ENCODE assay signal across 19 cellular contexts in genomic region chr3:179081885-179082284, GRCh38.
"Had no signal": no experiment of that assay in that cellular context is flagged by ENCODE, and none has a peak within 500 bp of the region (broad histone marks: within the 10 kb centered on the region; RNA-seq: fewer than 3 reads in every experiment).

No MANE protein-coding gene starts in this region.

- H3K27ac Mint-ChIP-seq: stimulated activated memory B cell treated with anti-CD40 and anti-IgM and Interleukin-4, amounts not matched to agents 10 μg/mL and 1 μg/mL and 100 μg/mL, for 72 hours; stimulated activated naive CD8-positive, alpha-beta T cell treated with anti-CD3 and anti-CD28 coated beads, Interleukin-15, Interleukin-2, amounts not matched to agents 100 ng/mL and 50 ng/mL, for 24 hours had no signal

- H3K4me3 ChIP-seq: gastroesophageal sphincter, hepatocyte, lung, mucosa of descending colon, psoas muscle, right lobe of liver, spleen, tibial nerve had no signal

- H3K4me3 Mint-ChIP-seq: naive thymus-derived CD8-positive, alpha-beta T cell; stimulated activated memory B cell treated with anti-CD40 and anti-IgM and Interleukin-4, amounts not matched to agents 10 μg/mL and 1 μg/mL and 100 μg/mL, for 72 hours; stimulated activated naive CD8-positive, alpha-beta T cell treated with anti-CD3 and anti-CD28 coated beads, Interleukin-15, Interleukin-2, amounts not matched to agents 100 ng/mL and 50 ng/mL, for 24 hours had no signal

- H3K27me3 Mint-ChIP-seq: naive thymus-derived CD8-positive, alpha-beta T cell; stimulated activated memory B cell treated with anti-CD40 and anti-IgM and Interleukin-4, amounts not matched to agents 10 μg/mL and 1 μg/mL and 100 μg/mL, for 72 hours; stimulated activated naive CD8-positive, alpha-beta T cell treated with anti-CD3 and anti-CD28 coated beads, Interleukin-15, Interleukin-2, amounts not matched to agents 100 ng/mL and 50 ng/mL, for 24 hours had no signal

- DNase-seq: effector memory CD4-positive, alpha-beta T cell; left colon; left ventricle myocardium superior; mucosa of descending colon; naive thymus-derived CD8-positive, alpha-beta T cell; psoas muscle; retina; right lobe of liver; spleen; stimulated activated CD4-positive, alpha-beta T cell treated with anti-CD3 and anti-CD28 coated beads, Interleukin-15, amount 100 ng/mL, for 24 hours; stimulated activated CD4-positive, alpha-beta T cell treated with anti-CD3 and anti-CD28 coated beads, Interleukin-1b, Interleukin-23, amount 100 ng/mL, for 48 hours; stimulated activated CD4-positive, alpha-beta T cell treated with anti-CD3 and anti-CD28 coated beads, Interleukin-4, amount 100 ng/mL, for 24 hours had no signal

- H3K27ac ChIP-seq: gastroesophageal sphincter, hepatocyte, neutrophil, psoas muscle, right lobe of liver, spleen, tibial nerve had no signal

- H3K27me3 ChIP-seq: gastroesophageal sphincter, hepatocyte, neutrophil, right lobe of liver, spleen, tibial nerve had no signal

- H3K36me3 Mint-ChIP-seq: naive thymus-derived CD8-positive, alpha-beta T cell; stimulated activated memory B cell treated with anti-CD40 and anti-IgM and Interleukin-4, amounts not matched to agents 10 μg/mL and 1 μg/mL and 100 μg/mL, for 72 hours had no signal

- H3K4me1 ChIP-seq: gastroesophageal sphincter, psoas muscle, right lobe of liver, spleen, tibial nerve had no signal

- H2AFZ ChIP-seq: hepatocyte had no signal

- H3K36me3 ChIP-seq: gastroesophageal sphincter, neutrophil, right lobe of liver, spleen, tibial nerve had no signal

- H3K9me3 Mint-ChIP-seq: naive thymus-derived CD8-positive, alpha-beta T cell; stimulated activated memory B cell treated with anti-CD40 and anti-IgM and Interleukin-4, amounts not matched to agents 10 μg/mL and 1 μg/mL and 100 μg/mL, for 72 hours; stimulated activated naive CD8-positive, alpha-beta T cell treated with anti-CD3 and anti-CD28 coated beads, Interleukin-15, Interleukin-2, amounts not matched to agents 100 ng/mL and 50 ng/mL, for 24 hours had no signal

- H3K9me3 ChIP-seq: gastroesophageal sphincter, mucosa of descending colon, neutrophil, psoas muscle, right lobe of liver, spleen, tibial nerve had no signal

- H3K79me2 ChIP-seq: hepatocyte had no signal

- H3K4me2 ChIP-seq: hepatocyte had no signal

- ATAC-seq: gastroesophageal sphincter; left colon; left ventricle myocardium superior; mucosa of descending colon; naive thymus-derived CD8-positive, alpha-beta T cell; psoas muscle; right lobe of liver; stimulated activated memory B cell treated with anti-CD40 and anti-IgM and Interleukin-4, amounts not matched to agents 10 μg/mL and 1 μg/mL and 100 μg/mL, for 72 hours had no signal
